In the genomic region with DNA sequence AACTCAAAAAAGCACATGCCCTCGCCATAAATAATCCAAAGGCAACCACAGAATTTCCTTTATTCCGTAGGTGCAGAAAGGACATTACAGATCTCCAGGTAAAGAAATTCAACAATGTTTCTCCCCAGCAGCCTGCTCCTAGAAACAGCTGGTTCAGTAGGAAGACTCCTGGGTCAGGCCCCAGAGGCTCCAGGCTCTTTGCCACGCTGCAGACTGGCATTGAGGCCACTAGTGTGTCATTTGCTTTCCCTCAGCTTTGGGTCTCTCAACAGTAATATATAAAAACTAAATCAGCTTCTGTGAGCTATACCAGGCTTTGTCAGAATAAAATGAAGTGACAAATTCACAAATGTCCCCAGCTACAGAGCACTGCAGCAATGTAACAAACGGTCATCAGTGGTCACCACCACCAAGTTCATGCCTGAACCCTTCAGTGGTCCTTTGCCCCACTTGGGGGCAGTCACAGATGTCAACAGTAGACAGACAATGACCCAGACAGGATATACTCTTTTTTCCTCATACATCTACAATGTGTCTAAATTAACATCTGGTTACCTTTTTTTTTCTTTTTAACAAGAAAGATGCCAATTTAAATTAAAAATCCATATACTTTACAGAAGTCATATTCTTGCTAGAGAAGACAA, we compare ENCODE assay signal across 29 cellular contexts.
DNase-seq lines count a peak whose midpoint lies in the region; ATAC-seq, FAIRE-seq and TF ChIP-seq lines count a peak whose summit lies in the region.
"Had no signal": no experiment of that assay in that cellular context is flagged by ENCODE, and none has a peak within 500 bp of the region (broad histone marks: within the 10 kb centered on the region; RNA-seq: fewer than 3 reads in every experiment).

No MANE protein-coding gene starts in this region.

- DNase-seq in HepG2 (ENCODE audit: low spot score) (no peak), right lobe of liver (no peak), IMR-90 (no peak), H1 (ENCODE audit: low read depth in 1 of 2, low spot score in 2 of 2) (no peak), GM19238 (ENCODE audit: insufficient read length, low spot score) (no peak), SIG-M5 treated with dmso at 0.1 percent for 504 hours (lab: John Stamatoyannopoulos, UW; ENCODE audit: unreplicated experiment) (no peak)
- no peak for DNase-seq in stimulated activated naive B cell treated with anti-CD40 and anti-IgM and Interleukin-4, amounts not matched to agents 10 μg/mL and 1 μg/mL and 100 μg/mL, for 72 hours
- DNase-seq: AML-193; Calu3; CD8-positive, alpha-beta memory T cell; DMS79 treated with DMSO at 0.1 percent for 48 hours; KBM-7; MG63; NCI-H1105 treated with DMSO at 0.1 percent for 48 hours; NCI-H146; NCI-H1930; NCI-H2107; NCI-H524; NCI-H774; RPMI8226; SHP77 treated with DMSO at 0.1 percent for 48 hours had no signal

- H3K14ac ChIP-seq in IMR-90 (replicated peaks; ENCODE audit: low read depth, low read length) (0 out of 2 replicates have a peak overlapping the region, but pooled peaks have one; percentile 29), H1 (ENCODE audit: insufficient read length) (no peak overlapping the region)

- H3K4me1 ChIP-seq in HepG2 (ENCODE audit: insufficient read depth, low read length), result no peaks in the 10 kb centered on the region
- H3K4me1 ChIP-seq in right lobe of liver, result no peaks in the 10 kb centered on the region
- H3K4me1 ChIP-seq in IMR-90 (ENCODE audit: control insufficient read depth, insufficient read depth, low read length), result peaks cover 5% of the 10 kb centered on the region
- peaks cover 0 to 2% (median 0%) of the 10 kb centered on the region in 4 experiments; a peak in 2 of 7 replicates for H3K4me1 ChIP-seq in H1 (replicated peaks in 1 of 4; ENCODE audit: control insufficient read depth in 3 of 4, insufficient read depth in 4 of 4, low read length in 3 of 4)
- H3K4me1 ChIP-seq: HAP-1 had no signal

- no peak overlapping the region for H3K4me3 Mint-ChIP-seq in stimulated activated naive B cell treated with anti-CD40 and anti-IgM and Interleukin-4, amounts not matched to agents 10 μg/mL and 1 μg/mL and 100 μg/mL, for 72 hours
- H3K4me3 Mint-ChIP-seq: CD8-positive, alpha-beta memory T cell; T-helper 1 cell treated with Interleukin-12 subunit alpha and Interleukin-12 subunit beta and Interleukin-4 antibody, amounts not matched to agents 30 μg/mL and 1 μg/mL, for 36 hours had no signal

- no peak for ATAC-seq in HepG2
- ATAC-seq in right lobe of liver, result no peak
- no peak for ATAC-seq in IMR-90 (ENCODE audit: low read depth)
- ATAC-seq in stimulated activated naive B cell treated with anti-CD40 and anti-IgM and Interleukin-4, amounts not matched to agents 10 μg/mL and 1 μg/mL and 100 μg/mL, for 72 hours (replicated peaks), result no peak
- no peak for ATAC-seq in HG02981 (IDR thresholded peaks at IDR 0.05; ENCODE audit: unreplicated experiment)
- ATAC-seq: A549 had no signal

- no peak overlapping the region for H4K91ac ChIP-seq in IMR-90 (ENCODE audit: insufficient read depth, low read depth, low read length)
- H4K91ac ChIP-seq in H1 (replicated peaks; ENCODE audit: insufficient read length, low read length), result no peak overlapping the region

- no peaks in the 10 kb centered on the region for H3K9me1 ChIP-seq in IMR-90 (ENCODE audit: insufficient read depth, low read length)

- peak overlapping the region; percentile 14 for H3K27ac Mint-ChIP-seq in stimulated activated naive B cell treated with anti-CD40 and anti-IgM and Interleukin-4, amounts not matched to agents 10 μg/mL and 1 μg/mL and 100 μg/mL, for 72 hours
- H3K27ac Mint-ChIP-seq: CD8-positive, alpha-beta memory T cell; T-helper 1 cell treated with Interleukin-12 subunit alpha and Interleukin-12 subunit beta and Interleukin-4 antibody, amounts not matched to agents 30 μg/mL and 1 μg/mL, for 36 hours had no signal

- H2AK5ac ChIP-seq in IMR-90 (ENCODE audit: low read depth, low read length) (no peak overlapping the region), H1 (ENCODE audit: low read depth, low read length) (no peak overlapping the region)

- H3K27me3 ChIP-seq in HepG2 (ENCODE audit: control insufficient read depth in 1 of 2, insufficient read depth in 2 of 2, low read length in 2 of 2), result no peaks in the 10 kb centered on the region
- no peaks in the 10 kb centered on the region for H3K27me3 ChIP-seq in right lobe of liver
- no peaks in the 10 kb centered on the region for H3K27me3 ChIP-seq in IMR-90 (ENCODE audit: control insufficient read depth, insufficient read depth, low read length)
- no peaks in the 10 kb centered on the region for H3K27me3 ChIP-seq in H1 (replicated peaks in 1 of 4; ENCODE audit: control insufficient read depth in 3 of 4, extremely low read depth in 1 of 4, insufficient read depth in 3 of 4, low read length in 3 of 4)
- H3K27me3 ChIP-seq: MG63 had no signal

- POLR2A ChIA-PET in HepG2 (lab: Yijun Ruan, JAX) (no interaction called here), IMR-90 (lab: Charles Lee; ENCODE audit: unreplicated experiment) (no interaction called here), H1 (lab: Charles Lee; ENCODE audit: partially characterized antibody) (no interaction called here)

- H3K4me1 Mint-ChIP-seq in stimulated activated naive B cell treated with anti-CD40 and anti-IgM and Interleukin-4, amounts not matched to agents 10 μg/mL and 1 μg/mL and 100 μg/mL, for 72 hours, result peaks cover 20 to 53% of the 10 kb centered on the region in 2 donors
- H3K4me1 Mint-ChIP-seq: CD8-positive, alpha-beta memory T cell had no signal

- dilution Hi-C loops in IMR-90 (cut with HindIII; ENCODE audit: low sequenced_read_pairs, unreplicated experiment), result no loop called here

- 0 out of 2 replicates have a peak overlapping the region, but pooled peaks have one; percentile 54 for H4K5ac ChIP-seq in IMR-90 (ENCODE audit: low read depth, low read length)
- no peak overlapping the region for H4K5ac ChIP-seq in H1 (ENCODE audit: insufficient read length, low read depth, low read length)

- H3K9me3 Mint-ChIP-seq in stimulated activated naive B cell treated with anti-CD40 and anti-IgM and Interleukin-4, amounts not matched to agents 10 μg/mL and 1 μg/mL and 100 μg/mL, for 72 hours, result no peaks in the 10 kb centered on the region
- H3K9me3 Mint-ChIP-seq: CD8-positive, alpha-beta memory T cell; T-helper 1 cell treated with Interleukin-12 subunit alpha and Interleukin-12 subunit beta and Interleukin-4 antibody, amounts not matched to agents 30 μg/mL and 1 μg/mL, for 36 hours had no signal

- no peak overlapping the region for H2BK15ac ChIP-seq in IMR-90 (ENCODE audit: low read depth, low read length)
- H2BK15ac ChIP-seq in H1 (ENCODE audit: low read length), result no peak overlapping the region

- TF ChIP-seq CTCF in HepG2 (CRISPR knock-in tag; IDR thresholded peaks at IDR 0.05), result 0 out of 2 replicates have a peak, but pooled peaks have one; percentile 9
- no peak for TF ChIP-seq CTCF in right lobe of liver (IDR thresholded peaks at IDR 0.05)
- no peak for TF ChIP-seq CTCF in IMR-90 (conservative IDR thresholded peaks at IDR 0.05; ENCODE audit: low read depth, low read length)
- TF ChIP-seq CTCF in H1 (IDR thresholded peaks at IDR 0.05; ENCODE audit: control extremely low read depth in 1 of 3, insufficient read depth in 1 of 3, low read depth in 1 of 3, low read length in 3 of 3), result peak in 1 of 3 experiments; percentile 12; a peak in 1 of 4 replicates

- no peak overlapping the region for H3K4me3 ChIP-seq in HepG2 (replicated peaks in 1 of 3; ENCODE audit: insufficient read depth in 1 of 3, low read depth in 2 of 3, low read length in 3 of 3)
- no peak overlapping the region for H3K4me3 ChIP-seq in right lobe of liver
- H3K4me3 ChIP-seq in IMR-90 (ENCODE audit: insufficient read depth, low read depth, low read length), result no peak overlapping the region
- no peak overlapping the region for H3K4me3 ChIP-seq in H1 (ENCODE audit: extremely low read depth in 1 of 4, insufficient read depth in 2 of 4, low read depth in 3 of 4, low read length in 4 of 4)
- H3K4me3 ChIP-seq: A549, GM23248, HAP-1, MG63, SK-N-MC had no signal

- no peaks in the 10 kb centered on the region for H3K36me3 ChIP-seq in HepG2 (replicated peaks in 1 of 2; ENCODE audit: control insufficient read depth in 1 of 2, insufficient read depth in 2 of 2, low read length in 2 of 2)
- H3K36me3 ChIP-seq in right lobe of liver, result no peaks in the 10 kb centered on the region
- H3K36me3 ChIP-seq in IMR-90 (ENCODE audit: control insufficient read depth, insufficient read depth, low read length), result no peaks in the 10 kb centered on the region
- H3K36me3 ChIP-seq in H1 (ENCODE audit: control insufficient read depth in 2 of 4, insufficient read depth in 4 of 4, low read length in 3 of 4), result no peaks in the 10 kb centered on the region
- H3K36me3 ChIP-seq: HAP-1, MG63 had no signal

- no peak overlapping the region for H3K27ac ChIP-seq in HepG2 (ENCODE audit: extremely low read length, insufficient read depth, low read length)
- no peak overlapping the region for H3K27ac ChIP-seq in right lobe of liver
- no peak overlapping the region for H3K27ac ChIP-seq in IMR-90 (ENCODE audit: insufficient read depth, low read length)
- no peak overlapping the region for H3K27ac ChIP-seq in H1 (ENCODE audit: low read depth, low read length)
- H3K27ac ChIP-seq: A549, C4-2B, GM23248, SK-N-MC had no signal

- TF ChIP-seq RAD21 in HepG2 (CRISPR knock-in tag; IDR thresholded peaks at IDR 0.05), result no peak
- no peak for TF ChIP-seq RAD21 in IMR-90 (IDR thresholded peaks at IDR 0.05; ENCODE audit: low read length)
- peak; percentile 12 to 23; a peak in 1 of 4 replicates for TF ChIP-seq RAD21 in H1 (IDR thresholded peaks at IDR 0.05 in 1 of 2, conservative IDR thresholded peaks at IDR 0.05 in 1 of 2; ENCODE audit: low read depth in 2 of 2, low read length in 2 of 2)

- no TSS peak for BruUV-seq in HepG2 (replicated peaks; lab: Mats Ljungman, UMichigan)
- BruUV-seq in IMR-90 (replicated peaks; lab: Mats Ljungman, UMichigan), result no TSS peak

- 90% methylated on average over 4 of the region's 4 CpGs for WGBS in HepG2 (ENCODE audit: low lambda C conversion rate)
- WGBS in right lobe of liver (ENCODE audit: insufficient coverage, low coverage, low lambda C conversion rate, missing lambda C conversion rate), result 87% methylated on average over 4 of the region's 4 CpGs
- 80% methylated on average over 1 of the region's 4 CpGs; no CpG with 5 or more reads in 1 of the 2 experiments for WGBS in IMR-90 (ENCODE audit: extremely low coverage in 2 of 2, insufficient read length in 1 of 2), 2 experiments
- WGBS in H1 (ENCODE audit: extremely low coverage in 1 of 2, insufficient coverage in 1 of 2, insufficient read length in 1 of 2, insufficient replicate concordance in 2 of 2, low coverage in 1 of 2, low lambda C conversion rate in 2 of 2, missing lambda C conversion rate in 1 of 2), 2 experiments, result 85% methylated on average over 4 of the region's 4 CpGs; no CpG with 5 or more reads in 1 of the 2 experiments

- H3K23ac ChIP-seq in IMR-90 (ENCODE audit: low read depth, low read length) (no peak overlapping the region), H1 (ENCODE audit: insufficient read length) (no peak overlapping the region)

- in situ Hi-C loops in HepG2 (cut with HindIII; ENCODE audit: extremely low pct_ligation_motif_present, low pct_unique_long_range_greater_than_20kb) (no loop called here), IMR-90 (cut with MboI; ENCODE audit: low sequenced_read_pairs) (no loop called here)

- TF ChIP-seq EP300 in HepG2 (IDR thresholded peaks at IDR 0.05; ENCODE audit: low read depth in 2 of 2, low read length in 2 of 2) (no peak), HepG2 (CRISPR knock-in tag; IDR thresholded peaks at IDR 0.05; ENCODE audit: borderline replicate concordance) (no peak), H1 (IDR thresholded peaks at IDR 0.05; ENCODE audit: borderline replicate concordance in 1 of 2, low read depth in 2 of 2, low read length in 2 of 2) (no peak)

- H3K4me2 ChIP-seq in HepG2 (ENCODE audit: low read depth, low read length) (no peak overlapping the region), IMR-90 (ENCODE audit: low read depth, low read length) (no peak overlapping the region), H1 (ENCODE audit: insufficient read depth in 1 of 2, low read depth in 2 of 2, low read length in 2 of 2) (no peak overlapping the region)
- H3K4me2 ChIP-seq: A549 had no signal

- H3K56ac ChIP-seq in IMR-90 (ENCODE audit: extremely low read depth, insufficient read depth, low read length) (no peak overlapping the region), H1 (replicated peaks; ENCODE audit: insufficient read length, low read depth, low read length) (no peak overlapping the region)

- no peaks in the 10 kb centered on the region for H3K79me2 ChIP-seq in HepG2 (ENCODE audit: insufficient read depth, low read length)
- no peaks in the 10 kb centered on the region; a peak in 1 of 4 replicates for H3K79me2 ChIP-seq in H1 (ENCODE audit: control insufficient read depth in 1 of 2, insufficient read depth in 2 of 2, low read length in 2 of 2)

- H2AK9ac ChIP-seq in IMR-90 (replicated peaks; ENCODE audit: low read depth, low read length, poor library complexity), result no peak overlapping the region

- peaks cover 5 to 13% of the 10 kb centered on the region in 2 donors for H3K36me3 Mint-ChIP-seq in stimulated activated naive B cell treated with anti-CD40 and anti-IgM and Interleukin-4, amounts not matched to agents 10 μg/mL and 1 μg/mL and 100 μg/mL, for 72 hours

- H4K8ac ChIP-seq in IMR-90 (ENCODE audit: low read depth in 2 of 2, low read length in 2 of 2), result 0 out of 4 replicates have a peak overlapping the region, but pooled peaks of 1 of the 2 experiments have one; percentile 33
- H4K8ac ChIP-seq in H1 (ENCODE audit: extremely low read depth, insufficient read depth, low read length), result no peak overlapping the region

- H3K9ac ChIP-seq in HepG2 (ENCODE audit: insufficient read depth, low read depth, low read length), result no peak overlapping the region
- H3K9ac ChIP-seq in IMR-90 (ENCODE audit: low read depth, low read length), result no peak overlapping the region
- no peak overlapping the region; a peak in 1 of 7 replicates for H3K9ac ChIP-seq in H1 (replicated peaks in 1 of 4; ENCODE audit: extremely low read depth in 1 of 4, low read depth in 3 of 4, low read length in 3 of 4)
- H3K9ac ChIP-seq: GM23248 had no signal

- H4K20me1 ChIP-seq in HepG2 (ENCODE audit: insufficient read depth, low read length) (no peaks in the 10 kb centered on the region), IMR-90 (ENCODE audit: insufficient read depth, low read length) (no peaks in the 10 kb centered on the region), H1 (replicated peaks in 1 of 2; ENCODE audit: control insufficient read depth in 1 of 2, insufficient read depth in 2 of 2, low read length in 2 of 2) (no peaks in the 10 kb centered on the region)

- H2BK20ac ChIP-seq in IMR-90 (ENCODE audit: low read depth, low read length), result no peak overlapping the region; the same call in 1 of the 2 replicates
- no peak overlapping the region for H2BK20ac ChIP-seq in H1 (ENCODE audit: low read length)

- H3K27me3 Mint-ChIP-seq in stimulated activated naive B cell treated with anti-CD40 and anti-IgM and Interleukin-4, amounts not matched to agents 10 μg/mL and 1 μg/mL and 100 μg/mL, for 72 hours, result no peaks in the 10 kb centered on the region

- no peak overlapping the region for H2BK12ac ChIP-seq in H1 (ENCODE audit: low read depth, low read length)

- CTCF ChIA-PET in HepG2 (lab: Yijun Ruan, JAX; ENCODE audit: low intra/inter-chr PET ratio, low total read pairs) (no interaction called here), IMR-90 (lab: Yijun Ruan, JAX) (no interaction called here), H1 (lab: Charles Lee; ENCODE audit: partially characterized antibody) (interaction anchor here (0.6 kb wide), 2 partner anchors 28 to 90 kb away, joined by 3 read pairs; no protein-coding TSS in a partner anchor)

- no peak overlapping the region for H2BK5ac ChIP-seq in IMR-90 (ENCODE audit: low read depth, low read length, poor library complexity, severe bottlenecking)
- no peak overlapping the region for H2BK5ac ChIP-seq in H1 (ENCODE audit: low read depth, low read length)

- H3K9me3 ChIP-seq in HepG2 (ENCODE audit: low read length) (no peaks in the 10 kb centered on the region), right lobe of liver (no peaks in the 10 kb centered on the region), IMR-90 (ENCODE audit: control insufficient read depth, insufficient read depth, low read length) (no peaks in the 10 kb centered on the region), H1 (ENCODE audit: insufficient read depth in 2 of 2, low read depth in 1 of 2, low read length in 1 of 2) (no peaks in the 10 kb centered on the region)
- H3K9me3 ChIP-seq: A549, HAP-1, MG63 had no signal

- 0 out of 2 replicates have a peak overlapping the region, but pooled peaks have one; percentile 20 for H3K18ac ChIP-seq in IMR-90 (ENCODE audit: low read depth, low read length)
- no peak overlapping the region for H3K18ac ChIP-seq in H1 (ENCODE audit: extremely low read depth, low read length)

- H3K4ac ChIP-seq in IMR-90 (ENCODE audit: low read depth, low read length) (no peak overlapping the region), H1 (replicated peaks; ENCODE audit: insufficient read length, low read depth, low read length) (no peak overlapping the region)

- H2AFZ ChIP-seq in HepG2 (ENCODE audit: low read length), result no peak overlapping the region
- no peak overlapping the region for H2AFZ ChIP-seq in IMR-90 (replicated peaks; ENCODE audit: low read length, poor library complexity)
- H2AFZ ChIP-seq in H1 (ENCODE audit: low read length), result no peak overlapping the region
- H2AFZ ChIP-seq: GM23248 had no signal

- H3K23me2 ChIP-seq in H1 (ENCODE audit: low read depth, low read length), result no peaks in the 10 kb centered on the region

- intact Hi-C loops in HepG2 (cut with micrococcal nuclease; ENCODE audit: unreplicated experiment), result no loop called here
- intact Hi-C loops in right lobe of liver (cut with DNase I), result no loop called here
- intact Hi-C loops in IMR-90 (cut with micrococcal nuclease), result no loop called here

- FAIRE-seq in HepG2 (lab: Jason Lieb, UNC), result no peak
- no peak for FAIRE-seq in H1 (lab: Jason Lieb, UNC)
- FAIRE-seq: A549, GM18507 had no signal

- TF ChIP-seq POLR2A in HepG2 (IDR thresholded peaks at IDR 0.05; ENCODE audit: insufficient read depth in 1 of 2, low read depth in 2 of 2, low read length in 2 of 2), result no peak
- no peak for TF ChIP-seq POLR2A in right lobe of liver (IDR thresholded peaks at IDR 0.05)
- no peak for TF ChIP-seq POLR2A in IMR-90 (IDR thresholded peaks at IDR 0.05; ENCODE audit: low read depth, low read length)
- no peak for TF ChIP-seq POLR2A in H1 (IDR thresholded peaks at IDR 0.05; ENCODE audit: control extremely low read depth in 1 of 2, low read depth in 2 of 2, low read length in 2 of 2)

- H2BK120ac ChIP-seq in IMR-90 (ENCODE audit: low read depth, low read length) (no peak overlapping the region), H1 (replicated peaks; ENCODE audit: low read depth, low read length) (no peak overlapping the region)

- H3K79me1 ChIP-seq in IMR-90 (ENCODE audit: low read depth in 1 of 2, low read length in 2 of 2) (peaks cover 8 to 16% of the 10 kb centered on the region in 2 experiments; a peak in 3 of 4 replicates), H1 (ENCODE audit: low read depth, low read length) (no peaks in the 10 kb centered on the region)
